1 cellular context compared by ENCODE assay signal in the genomic region with DNA sequence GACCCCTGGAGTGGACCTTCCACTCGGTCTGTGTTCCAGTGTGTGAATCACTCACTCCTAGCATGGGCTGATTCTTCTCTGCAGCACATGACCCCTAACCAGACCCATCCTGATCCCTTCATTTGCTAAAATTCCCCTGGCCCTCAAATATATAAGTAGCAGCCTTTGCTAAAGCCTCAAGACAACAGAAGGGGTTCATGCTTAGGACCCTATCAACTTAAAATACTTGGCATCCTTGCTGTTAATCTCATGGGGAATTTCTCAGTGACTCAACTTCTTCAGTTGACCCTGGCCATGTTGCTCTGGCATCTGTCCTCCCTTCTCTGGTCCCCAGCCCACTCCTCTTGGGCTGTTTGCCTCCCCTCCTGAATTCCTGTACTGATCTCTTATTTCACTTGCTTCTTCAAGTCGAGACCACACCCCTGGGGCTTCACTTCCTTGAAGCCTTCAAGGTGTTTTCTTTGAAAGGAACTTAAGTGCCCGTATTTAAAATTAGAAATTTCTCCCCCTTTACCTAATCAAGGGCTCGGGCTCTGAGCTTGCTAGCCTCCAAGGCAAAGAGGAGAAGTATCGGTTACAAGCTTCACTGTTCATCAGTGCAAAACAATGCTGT.
TF ChIP-seq lines count a peak whose summit lies in the region.

No MANE protein-coding gene starts in this region.

TF ChIP-seq in HepG2, 621 proteins besides CTCF, POLR2A, EP300 and RAD21:
- TF ChIP-seq, protein P1, sequence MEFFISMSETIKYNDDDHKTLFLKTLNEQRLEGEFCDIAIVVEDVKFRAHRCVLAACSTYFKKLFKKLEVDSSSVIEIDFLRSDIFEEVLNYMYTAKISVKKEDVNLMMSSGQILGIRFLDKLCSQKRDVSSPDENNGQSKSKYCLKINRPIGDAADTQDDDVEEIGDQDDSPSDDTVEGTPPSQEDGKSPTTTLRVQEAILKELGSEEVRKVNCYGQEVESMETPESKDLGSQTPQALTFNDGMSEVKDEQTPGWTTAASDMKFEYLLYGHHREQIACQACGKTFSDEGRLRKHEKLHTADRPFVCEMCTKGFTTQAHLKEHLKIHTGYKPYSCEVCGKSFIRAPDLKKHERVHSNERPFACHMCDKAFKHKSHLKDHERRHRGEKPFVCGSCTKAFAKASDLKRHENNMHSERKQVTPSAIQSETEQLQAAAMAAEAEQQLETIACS (CRISPR knock-in tag; IDR thresholded peaks at IDR 0.05): no peak
- TF ChIP-seq, protein P2, sequence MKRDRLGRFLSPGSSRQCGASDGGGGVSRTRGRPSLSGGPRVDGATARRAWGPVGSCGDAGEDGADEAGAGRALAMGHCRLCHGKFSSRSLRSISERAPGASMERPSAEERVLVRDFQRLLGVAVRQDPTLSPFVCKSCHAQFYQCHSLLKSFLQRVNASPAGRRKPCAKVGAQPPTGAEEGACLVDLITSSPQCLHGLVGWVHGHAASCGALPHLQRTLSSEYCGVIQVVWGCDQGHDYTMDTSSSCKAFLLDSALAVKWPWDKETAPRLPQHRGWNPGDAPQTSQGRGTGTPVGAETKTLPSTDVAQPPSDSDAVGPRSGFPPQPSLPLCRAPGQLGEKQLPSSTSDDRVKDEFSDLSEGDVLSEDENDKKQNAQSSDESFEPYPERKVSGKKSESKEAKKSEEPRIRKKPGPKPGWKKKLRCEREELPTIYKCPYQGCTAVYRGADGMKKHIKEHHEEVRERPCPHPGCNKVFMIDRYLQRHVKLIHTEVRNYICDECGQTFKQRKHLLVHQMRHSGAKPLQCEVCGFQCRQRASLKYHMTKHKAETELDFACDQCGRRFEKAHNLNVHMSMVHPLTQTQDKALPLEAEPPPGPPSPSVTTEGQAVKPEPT (CRISPR knock-in tag; IDR thresholded peaks at IDR 0.05; ENCODE audit: low read depth): no peak
- TF ChIP-seq MLLT10 (CRISPR knock-in tag; IDR thresholded peaks at IDR 0.05): no peak
- TF ChIP-seq RFXANK (CRISPR knock-in tag; IDR thresholded peaks at IDR 0.05): no peak
TF ChIP-seq in HepG2: peak in this region for 0.
